ENCODE assay signal across 28 cellular contexts in the genomic region with DNA sequence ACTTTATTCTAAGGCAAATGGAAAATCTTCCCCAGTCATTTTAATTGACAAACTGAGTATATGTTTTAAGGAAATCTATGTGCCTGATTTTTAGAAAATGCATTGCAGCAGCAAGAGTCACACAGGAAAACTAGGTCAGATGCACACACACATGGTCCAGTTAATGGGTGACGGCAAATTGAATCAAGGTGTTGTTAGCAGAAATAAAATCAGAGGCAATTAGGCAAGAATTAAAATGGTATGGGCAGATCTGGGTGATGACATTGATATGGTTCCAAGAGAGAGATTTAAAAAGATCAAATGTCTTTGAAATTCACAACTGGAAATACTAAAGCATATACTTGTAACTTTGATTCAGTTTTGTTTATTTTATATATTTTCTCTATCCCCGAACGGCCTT.
"Had no signal": no experiment of that assay in that cellular context is flagged by ENCODE, and none has a peak within 500 bp of the region (broad histone marks: within the 10 kb centered on the region; RNA-seq: fewer than 3 reads in every experiment).

No MANE protein-coding gene starts in this region.

- H3K4me1 ChIP-seq: stomach, suprapubic skin, testis, thyroid gland, tibial artery, tibial nerve, transverse colon, upper lobe of left lung, upper lobe of right lung, uterus, vagina had no signal

- H3K4me3 ChIP-seq: stomach, suprapubic skin, testis, thoracic aorta, thyroid gland, tibial artery, tibial nerve, transverse colon, upper lobe of left lung, upper lobe of right lung, uterus, vagina had no signal

- H3K27me3 ChIP-seq: stomach, suprapubic skin, testis, thyroid gland, tibial artery, tibial nerve, transverse colon, upper lobe of left lung, upper lobe of right lung, uterus, vagina had no signal

- H3K36me3 Mint-ChIP-seq: stimulated activated effector memory CD8-positive, alpha-beta T cell treated with anti-CD3 and anti-CD28 coated beads, Interleukin-12 subunit alpha, Interleukin-12 subunit beta, amount 100 ng/mL, for 72 hours; stimulated activated memory B cell treated with anti-CD40 and anti-IgM and Interleukin-4, amounts not matched to agents 10 μg/mL and 1 μg/mL and 100 μg/mL, for 72 hours; stimulated activated naive B cell treated with anti-CD40 and anti-IgM and Interleukin-4, amounts not matched to agents 10 μg/mL and 1 μg/mL and 100 μg/mL, for 72 hours; type B pancreatic cell had no signal

- H3K9me3 ChIP-seq: stomach, suprapubic skin, testis, thoracic aorta, thyroid gland, tibial artery, tibial nerve, transverse colon, upper lobe of left lung, upper lobe of right lung, uterus, vagina had no signal

- H3K27ac Mint-ChIP-seq: stimulated activated effector memory CD8-positive, alpha-beta T cell treated with anti-CD3 and anti-CD28 coated beads, Interleukin-12 subunit alpha, Interleukin-12 subunit beta, amount 100 ng/mL, for 72 hours; stimulated activated memory B cell treated with anti-CD40 and anti-IgM and Interleukin-4, amounts not matched to agents 10 μg/mL and 1 μg/mL and 100 μg/mL, for 72 hours; stimulated activated naive B cell treated with anti-CD40 and anti-IgM and Interleukin-4, amounts not matched to agents 10 μg/mL and 1 μg/mL and 100 μg/mL, for 72 hours; stimulated activated naive CD8-positive, alpha-beta T cell treated with anti-CD3 and anti-CD28 coated beads, Interleukin-15, amount 100 ng/mL, for 72 hours; stimulated activated naive CD8-positive, alpha-beta T cell treated with anti-CD3 and anti-CD28 coated beads, Interleukin-15, Interleukin-2, amounts not matched to agents 100 ng/mL and 50 ng/mL, for 24 hours; type B pancreatic cell had no signal

- ATAC-seq: stimulated activated effector memory CD8-positive, alpha-beta T cell treated with anti-CD3 and anti-CD28 coated beads, Interleukin-12 subunit alpha, Interleukin-12 subunit beta, amount 100 ng/mL, for 72 hours; stimulated activated memory B cell treated with anti-CD40 and anti-IgM and Interleukin-4, amounts not matched to agents 10 μg/mL and 1 μg/mL and 100 μg/mL, for 72 hours; stimulated activated naive B cell treated with anti-CD40 and anti-IgM and Interleukin-4, amounts not matched to agents 10 μg/mL and 1 μg/mL and 100 μg/mL, for 72 hours; stimulated activated naive CD8-positive, alpha-beta T cell treated with anti-CD3 and anti-CD28 coated beads, Interleukin-15, amount 100 ng/mL, for 72 hours; stimulated activated naive CD8-positive, alpha-beta T cell treated with anti-CD3 and anti-CD28 coated beads, Interleukin-15, Interleukin-2, amounts not matched to agents 100 U/mL and 50 U/mL, for 24 hours; upper lobe of right lung had no signal

- H3K27ac ChIP-seq: stomach, suprapubic skin, testis, thoracic aorta, thyroid gland, tibial artery, tibial nerve, transverse colon, upper lobe of left lung, upper lobe of right lung, uterus, vagina had no signal

- H3K27me3 Mint-ChIP-seq: stimulated activated memory B cell treated with anti-CD40 and anti-IgM and Interleukin-4, amounts not matched to agents 10 μg/mL and 1 μg/mL and 100 μg/mL, for 72 hours; stimulated activated naive B cell treated with anti-CD40 and anti-IgM and Interleukin-4, amounts not matched to agents 10 μg/mL and 1 μg/mL and 100 μg/mL, for 72 hours; stimulated activated naive CD8-positive, alpha-beta T cell treated with anti-CD3 and anti-CD28 coated beads, Interleukin-15, amount 100 ng/mL, for 72 hours; stimulated activated naive CD8-positive, alpha-beta T cell treated with anti-CD3 and anti-CD28 coated beads, Interleukin-15, Interleukin-2, amounts not matched to agents 100 ng/mL and 50 ng/mL, for 24 hours; type B pancreatic cell had no signal

- H3K4me3 Mint-ChIP-seq: stimulated activated effector memory CD8-positive, alpha-beta T cell treated with anti-CD3 and anti-CD28 coated beads, Interleukin-12 subunit alpha, Interleukin-12 subunit beta, amount 100 ng/mL, for 72 hours; stimulated activated memory B cell treated with anti-CD40 and anti-IgM and Interleukin-4, amounts not matched to agents 10 μg/mL and 1 μg/mL and 100 μg/mL, for 72 hours; stimulated activated naive B cell treated with anti-CD40 and anti-IgM and Interleukin-4, amounts not matched to agents 10 μg/mL and 1 μg/mL and 100 μg/mL, for 72 hours; stimulated activated naive CD8-positive, alpha-beta T cell treated with anti-CD3 and anti-CD28 coated beads, Interleukin-15, amount 100 ng/mL, for 72 hours; stimulated activated naive CD8-positive, alpha-beta T cell treated with anti-CD3 and anti-CD28 coated beads, Interleukin-15, Interleukin-2, amounts not matched to agents 100 ng/mL and 50 ng/mL, for 24 hours; type B pancreatic cell had no signal

- H3K4me1 Mint-ChIP-seq: stimulated activated effector memory CD8-positive, alpha-beta T cell treated with anti-CD3 and anti-CD28 coated beads, Interleukin-12 subunit alpha, Interleukin-12 subunit beta, amount 100 ng/mL, for 72 hours; stimulated activated memory B cell treated with anti-CD40 and anti-IgM and Interleukin-4, amounts not matched to agents 10 μg/mL and 1 μg/mL and 100 μg/mL, for 72 hours; stimulated activated naive B cell treated with anti-CD40 and anti-IgM and Interleukin-4, amounts not matched to agents 10 μg/mL and 1 μg/mL and 100 μg/mL, for 72 hours; stimulated activated naive CD8-positive, alpha-beta T cell treated with anti-CD3 and anti-CD28 coated beads, Interleukin-15, amount 100 ng/mL, for 72 hours had no signal

- H3K9me3 Mint-ChIP-seq: stimulated activated memory B cell treated with anti-CD40 and anti-IgM and Interleukin-4, amounts not matched to agents 10 μg/mL and 1 μg/mL and 100 μg/mL, for 72 hours; stimulated activated naive B cell treated with anti-CD40 and anti-IgM and Interleukin-4, amounts not matched to agents 10 μg/mL and 1 μg/mL and 100 μg/mL, for 72 hours; stimulated activated naive CD8-positive, alpha-beta T cell treated with anti-CD3 and anti-CD28 coated beads, Interleukin-15, Interleukin-2, amounts not matched to agents 100 ng/mL and 50 ng/mL, for 24 hours; type B pancreatic cell had no signal

- H3K36me3 ChIP-seq: stomach, suprapubic skin, thoracic aorta, thyroid gland, tibial artery, tibial nerve, transverse colon, upper lobe of left lung, upper lobe of right lung, uterus, vagina had no signal

- DNase-seq: stimulated activated CD4-positive, alpha-beta T cell treated with anti-CD3 and anti-CD28 coated beads, Interleukin-2, amount 100 ng/mL, for 48 hours; stimulated activated CD4-positive, alpha-beta T cell treated with anti-CD3 and anti-CD28 coated beads, Interleukin-4, amount 100 ng/mL, for 1 hour; stimulated activated CD4-positive, alpha-beta T cell treated with anti-CD3 and anti-CD28 coated beads, Interleukin-4, amount 100 ng/mL, for 24 hours; stimulated activated CD4-positive, alpha-beta T cell treated with anti-CD3 and anti-CD28 coated beads, Interleukin-4, amount 100 ng/mL, for 4 hours; stimulated activated CD8-positive, alpha-beta memory T cell treated with anti-CD3 and anti-CD28 coated beads, Interleukin-4, amount 100 ng/mL, for 48 hours; stimulated activated naive B cell treated with anti-CD40 and anti-IgM and Interleukin-4, amounts not matched to agents 10 μg/mL and 1 μg/mL and 100 μg/mL, for 72 hours; stimulated activated naive CD4-positive, alpha-beta T cell; stimulated activated naive CD4-positive, alpha-beta T cell treated with Interleukin-2 at 50 U/mL for 16 hours; stimulated activated naive CD8-positive, alpha-beta T cell treated with anti-CD3 and anti-CD28 coated beads, Interleukin-15, amount 100 ng/mL, for 72 hours; stimulated activated naive CD8-positive, alpha-beta T cell treated with anti-CD3 and anti-CD28 coated beads, Interleukin-15, Interleukin-2, amounts not matched to agents 100 U/mL and 50 U/mL, for 24 hours; stomach; substantia nigra; testis; thyroid gland; tibial artery; transverse colon; trophoblast cell; upper lobe of left lung; upper lobe of right lung; uterus had no signal
